In genomic region chr7:151231080-151231479, GRCh38 we compare ENCODE assay signal across 1 cellular context.
TF ChIP-seq lines count a peak whose summit lies in the region.

No MANE protein-coding gene starts in this region.

TF ChIP-seq in A549, 52 proteins besides CTCF, POLR2A, EP300 and RAD21 (continued from another document):
- no peak for TF ChIP-seq ELK1 (IDR thresholded peaks at IDR 0.05; ENCODE audit: low read depth, low read length)
- no peak for TF ChIP-seq ZSCAN20 (CRISPR knock-in tag; IDR thresholded peaks at IDR 0.05)
- no peak for TF ChIP-seq CBX2 (IDR thresholded peaks at IDR 0.05; ENCODE audit: borderline replicate concordance, low read depth)
- TF ChIP-seq HOXB5 (CRISPR knock-in tag; IDR thresholded peaks at IDR 0.05), result no peak
- no peak for TF ChIP-seq ZNF302 (CRISPR knock-in tag; IDR thresholded peaks at IDR 0.05)
- no peak for TF ChIP-seq FOXS1 (CRISPR knock-in tag; IDR thresholded peaks at IDR 0.05)
- TF ChIP-seq EHF (CRISPR knock-in tag; IDR thresholded peaks at IDR 0.05), result no peak
- TF ChIP-seq USF2 (IDR thresholded peaks at IDR 0.05), result no peak
- no peak for TF ChIP-seq RFX5 (IDR thresholded peaks at IDR 0.05)
- TF ChIP-seq JUN (IDR thresholded peaks at IDR 0.05), result no peak
